Comparison of ENCODE assay signal across 13 cellular contexts in the genomic region with DNA sequence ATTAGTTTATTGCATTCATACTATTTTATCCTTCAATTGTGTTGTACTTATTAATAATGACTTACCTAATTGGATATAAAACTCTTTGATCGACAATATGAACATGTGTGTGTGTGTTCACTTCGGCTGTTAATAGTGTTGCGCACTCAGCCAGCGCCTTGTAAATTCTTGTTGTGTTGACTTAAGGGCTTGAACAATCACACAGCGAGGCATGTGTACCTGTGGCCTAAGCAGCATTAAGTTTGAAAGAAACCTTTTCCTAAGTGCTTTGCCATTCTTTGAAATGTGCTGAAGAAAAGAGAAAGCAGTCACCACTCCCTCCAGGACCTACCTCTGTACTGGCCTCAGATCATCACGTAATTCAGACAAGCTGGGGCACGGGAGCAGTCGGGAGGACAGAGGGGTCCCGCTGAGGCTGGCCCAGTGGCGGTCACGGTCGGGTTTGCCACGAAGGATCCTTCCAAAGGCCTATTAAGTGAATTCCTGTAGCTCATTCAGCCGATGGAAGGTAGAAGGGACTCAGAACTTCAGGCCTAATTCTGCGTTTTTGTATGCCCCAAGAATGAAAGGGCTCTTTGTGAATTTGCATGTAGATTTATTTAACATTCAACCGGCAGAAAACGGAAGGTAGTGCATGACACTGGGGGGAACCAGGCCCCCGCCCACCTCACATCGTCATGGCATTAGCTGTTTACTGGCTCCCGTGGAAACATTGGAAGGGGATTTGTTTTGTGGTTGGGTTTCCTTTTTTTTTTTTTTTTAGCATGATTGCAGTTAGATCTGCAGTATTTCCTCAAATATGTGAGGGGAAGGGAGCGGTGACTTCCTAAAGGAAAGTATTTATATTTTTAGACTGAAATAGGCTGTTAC.
DNase-seq lines count a peak whose midpoint lies in the region; ATAC-seq and TF ChIP-seq lines count a peak whose summit lies in the region.
"Had no signal": no experiment of that assay in that cellular context is flagged by ENCODE, and none has a peak within 500 bp of the region (broad histone marks: within the 10 kb centered on the region; RNA-seq: fewer than 3 reads in every experiment).

No MANE protein-coding gene starts in this region.

- ATAC-seq in IMR-90 (ENCODE audit: low read depth): no peak
- peak; percentile 41 for ATAC-seq in sciatic nerve
- ATAC-seq: stimulated activated effector memory CD8-positive, alpha-beta T cell treated with anti-CD3 and anti-CD28 coated beads, Interleukin-12 subunit alpha, Interleukin-12 subunit beta, amount 100 ng/mL, for 72 hours had no signal

- no peak overlapping the region for H2BK20ac ChIP-seq in IMR-90 (ENCODE audit: low read depth, low read length)

- peaks cover 3% of the 10 kb centered on the region; the same call in 1 of the 2 replicates for H3K27me3 ChIP-seq in IMR-90 (ENCODE audit: control insufficient read depth, insufficient read depth, low read length)

- no peak overlapping the region for H3K27ac ChIP-seq in IMR-90 (ENCODE audit: insufficient read depth, low read length)

- H3K56ac ChIP-seq in IMR-90 (ENCODE audit: extremely low read depth, insufficient read depth, low read length): no peak overlapping the region

- in situ Hi-C loops in IMR-90 (cut with MboI; ENCODE audit: low sequenced_read_pairs): no loop called here

- H3K4me3 Mint-ChIP-seq in activated naive CD8-positive, alpha-beta T cell treated with anti-CD3 and anti-CD28 coated beads for 36 hours: no peak overlapping the region
- no peak overlapping the region for H3K4me3 Mint-ChIP-seq in activated CD4-positive, alpha-beta T cell treated with anti-CD3 and anti-CD28 coated beads, Interleukin-2, amount 10 ng/mL, durations not matched to agents 7 days and 5 days
- H3K4me3 Mint-ChIP-seq: mesothelial cell of epicardium; stimulated activated effector memory CD8-positive, alpha-beta T cell treated with anti-CD3 and anti-CD28 coated beads, Interleukin-12 subunit alpha, Interleukin-12 subunit beta, amount 100 ng/mL, for 72 hours had no signal

- no peak overlapping the region for H3K4me3 ChIP-seq in IMR-90 (ENCODE audit: insufficient read depth, low read depth, low read length)
- H3K4me3 ChIP-seq: K562 had no signal

- H2AK9ac ChIP-seq in IMR-90 (replicated peaks; ENCODE audit: low read depth, low read length, poor library complexity): peak overlapping the region; percentile 37

- no TSS peak for BruUV-seq in IMR-90 (replicated peaks; lab: Mats Ljungman, UMichigan)

- H2BK5ac ChIP-seq in IMR-90 (ENCODE audit: low read depth, low read length, poor library complexity, severe bottlenecking): no peak overlapping the region

- DNase-seq in IMR-90 (no peak), dedifferentiated amniotic fluid mesenchymal stem cell (ENCODE audit: extremely low spot score) (peak; percentile 17), kidney glomerular epithelial cell (lab: John Stamatoyannopoulos, UW) (peak; percentile 26), sciatic nerve (ENCODE audit: low spot score) (no peak), SKM-1 treated with dmso at 0.1 percent for 144 hours (lab: John Stamatoyannopoulos, UW; ENCODE audit: unreplicated experiment) (no peak)
- DNase-seq in activated naive CD4-positive, alpha-beta T cell treated with anti-CD3 and anti-CD28 coated beads, Interleukin-2, amount 50 U/mL, for 16 hours: no peak
- no peak for DNase-seq in activated naive CD8-positive, alpha-beta T cell treated with anti-CD3 and anti-CD28 coated beads for 36 hours
- no peak for DNase-seq in activated CD4-positive, alpha-beta T cell treated with anti-CD3 and anti-CD28 coated beads, Interleukin-2, amount 10 ng/mL, durations not matched to agents 7 days and 5 days
- DNase-seq: amygdala, NCI-H2171 treated with DMSO at 0.1 percent for 48 hours had no signal

- H3K36me3 Mint-ChIP-seq in activated naive CD8-positive, alpha-beta T cell treated with anti-CD3 and anti-CD28 coated beads for 36 hours: no peaks in the 10 kb centered on the region
- no peaks in the 10 kb centered on the region for H3K36me3 Mint-ChIP-seq in activated CD4-positive, alpha-beta T cell treated with anti-CD3 and anti-CD28 coated beads, Interleukin-2, amount 10 ng/mL, durations not matched to agents 7 days and 5 days (ENCODE audit: low read depth)
- H3K36me3 Mint-ChIP-seq: mesothelial cell of epicardium; stimulated activated effector memory CD8-positive, alpha-beta T cell treated with anti-CD3 and anti-CD28 coated beads, Interleukin-12 subunit alpha, Interleukin-12 subunit beta, amount 100 ng/mL, for 72 hours had no signal

- H3K36me3 ChIP-seq in IMR-90 (ENCODE audit: control insufficient read depth, insufficient read depth, low read length): no peaks in the 10 kb centered on the region

- H3K79me1 ChIP-seq in IMR-90 (ENCODE audit: low read depth in 1 of 2, low read length in 2 of 2): no peaks in the 10 kb centered on the region

- H3K4me1 Mint-ChIP-seq in activated naive CD8-positive, alpha-beta T cell treated with anti-CD3 and anti-CD28 coated beads for 36 hours: peaks cover 5% of the 10 kb centered on the region
- no peaks in the 10 kb centered on the region for H3K4me1 Mint-ChIP-seq in activated CD4-positive, alpha-beta T cell treated with anti-CD3 and anti-CD28 coated beads, Interleukin-2, amount 10 ng/mL, durations not matched to agents 7 days and 5 days
- H3K4me1 Mint-ChIP-seq: stimulated activated effector memory CD8-positive, alpha-beta T cell treated with anti-CD3 and anti-CD28 coated beads, Interleukin-12 subunit alpha, Interleukin-12 subunit beta, amount 100 ng/mL, for 72 hours had no signal

- H4K5ac ChIP-seq in IMR-90 (ENCODE audit: low read depth, low read length): no peak overlapping the region

- H3K9me3 ChIP-seq in IMR-90 (ENCODE audit: control insufficient read depth, insufficient read depth, low read length): no peaks in the 10 kb centered on the region

- H4K91ac ChIP-seq in IMR-90 (ENCODE audit: insufficient read depth, low read depth, low read length): no peak overlapping the region

- H2BK15ac ChIP-seq in IMR-90 (ENCODE audit: low read depth, low read length): no peak overlapping the region

- WGBS in IMR-90 (ENCODE audit: extremely low coverage in 2 of 2, insufficient read length in 1 of 2), 2 experiments: no CpG with 5 or more reads among the region's 21 CpGs

- no peak overlapping the region for H3K18ac ChIP-seq in IMR-90 (ENCODE audit: low read depth, low read length)

- no peaks in the 10 kb centered on the region for H3K9me1 ChIP-seq in IMR-90 (ENCODE audit: insufficient read depth, low read length)

- no peaks in the 10 kb centered on the region for H3K9me3 Mint-ChIP-seq in activated naive CD8-positive, alpha-beta T cell treated with anti-CD3 and anti-CD28 coated beads for 36 hours
- no peaks in the 10 kb centered on the region for H3K9me3 Mint-ChIP-seq in activated CD4-positive, alpha-beta T cell treated with anti-CD3 and anti-CD28 coated beads, Interleukin-2, amount 10 ng/mL, durations not matched to agents 7 days and 5 days
- H3K9me3 Mint-ChIP-seq: mesothelial cell of epicardium; stimulated activated effector memory CD8-positive, alpha-beta T cell treated with anti-CD3 and anti-CD28 coated beads, Interleukin-12 subunit alpha, Interleukin-12 subunit beta, amount 100 ng/mL, for 72 hours had no signal

- POLR2A ChIA-PET in IMR-90 (lab: Charles Lee; ENCODE audit: unreplicated experiment): no interaction called here
- POLR2A ChIA-PET in activated CD4-positive, alpha-beta T cell treated with anti-CD3 and anti-CD28 coated beads, Interleukin-2, amount 10 ng/mL, durations not matched to agents 7 days and 5 days (lab: Charles Lee): no interaction called here

- H4K8ac ChIP-seq in IMR-90 (ENCODE audit: low read depth in 2 of 2, low read length in 2 of 2): no peak overlapping the region

- H3K23ac ChIP-seq in IMR-90 (ENCODE audit: low read depth, low read length): no peak overlapping the region

- TF ChIP-seq CTCF in IMR-90 (conservative IDR thresholded peaks at IDR 0.05; ENCODE audit: low read depth, low read length): no peak

- CTCF ChIA-PET in IMR-90 (lab: Yijun Ruan, JAX): no interaction called here
- CTCF ChIA-PET in activated CD4-positive, alpha-beta T cell treated with anti-CD3 and anti-CD28 coated beads, Interleukin-2, amount 10 ng/mL, durations not matched to agents 7 days and 5 days (lab: Charles Lee): no interaction called here

- TF ChIP-seq POLR2A in IMR-90 (IDR thresholded peaks at IDR 0.05; ENCODE audit: low read depth, low read length): no peak

- peaks cover 17% of the 10 kb centered on the region for H3K27me3 Mint-ChIP-seq in activated naive CD8-positive, alpha-beta T cell treated with anti-CD3 and anti-CD28 coated beads for 36 hours
- H3K27me3 Mint-ChIP-seq in activated CD4-positive, alpha-beta T cell treated with anti-CD3 and anti-CD28 coated beads, Interleukin-2, amount 10 ng/mL, durations not matched to agents 7 days and 5 days: peaks cover 9% of the 10 kb centered on the region

- dilution Hi-C loops in IMR-90 (cut with HindIII; ENCODE audit: low sequenced_read_pairs, unreplicated experiment): no loop called here

- no peak overlapping the region for H3K4me2 ChIP-seq in IMR-90 (ENCODE audit: low read depth, low read length)

- H2AK5ac ChIP-seq in IMR-90 (ENCODE audit: low read depth, low read length): no peak overlapping the region

- no peaks in the 10 kb centered on the region for H4K20me1 ChIP-seq in IMR-90 (ENCODE audit: insufficient read depth, low read length)

- H3K4me1 ChIP-seq in IMR-90 (ENCODE audit: control insufficient read depth, insufficient read depth, low read length): no peaks in the 10 kb centered on the region

- no peak overlapping the region for H2AFZ ChIP-seq in IMR-90 (replicated peaks; ENCODE audit: low read length, poor library complexity)

- H2BK120ac ChIP-seq in IMR-90 (ENCODE audit: low read depth, low read length): no peak overlapping the region

- TF ChIP-seq RAD21 in IMR-90 (IDR thresholded peaks at IDR 0.05; ENCODE audit: low read length): no peak

- intact Hi-C loops in IMR-90 (cut with micrococcal nuclease) (no loop called here), sciatic nerve (cut with DNase I) (no loop called here)

- H3K27ac Mint-ChIP-seq in activated naive CD8-positive, alpha-beta T cell treated with anti-CD3 and anti-CD28 coated beads for 36 hours: no peak overlapping the region
- no peak overlapping the region for H3K27ac Mint-ChIP-seq in activated CD4-positive, alpha-beta T cell treated with anti-CD3 and anti-CD28 coated beads, Interleukin-2, amount 10 ng/mL, durations not matched to agents 7 days and 5 days
- H3K27ac Mint-ChIP-seq: mesothelial cell of epicardium; stimulated activated effector memory CD8-positive, alpha-beta T cell treated with anti-CD3 and anti-CD28 coated beads, Interleukin-12 subunit alpha, Interleukin-12 subunit beta, amount 100 ng/mL, for 72 hours had no signal

- no peak overlapping the region for H3K14ac ChIP-seq in IMR-90 (replicated peaks; ENCODE audit: low read depth, low read length)

- H3K4ac ChIP-seq in IMR-90 (ENCODE audit: low read depth, low read length): no peak overlapping the region

- no peak overlapping the region for H3K9ac ChIP-seq in IMR-90 (ENCODE audit: low read depth, low read length)

TF ChIP-seq in IMR-90, 13 proteins besides CTCF, POLR2A, EP300 and RAD21 (continues in another document):
- no peak for TF ChIP-seq RCOR1 (IDR thresholded peaks at IDR 0.05; ENCODE audit: insufficient replicate concordance, low read length)

Comparison
In these comparisons a context has a peak if more than half of its experiments do, and no peak if none do; other contexts are left out.
1. DNase-seq: peak in dedifferentiated amniotic fluid mesenchymal stem cell (single experiment) and kidney glomerular epithelial cell (single experiment); none in IMR-90 (single experiment), sciatic nerve (single experiment), SKM-1 treated with dmso at 0.1 percent for 144 hours (single experiment), activated naive CD4-positive, alpha-beta T cell treated with anti-CD3 and anti-CD28 coated beads, Interleukin-2, amount 50 U/mL, for 16 hours (single experiment), activated naive CD8-positive, alpha-beta T cell treated with anti-CD3 and anti-CD28 coated beads for 36 hours (single experiment) and activated CD4-positive, alpha-beta T cell treated with anti-CD3 and anti-CD28 coated beads, Interleukin-2, amount 10 ng/mL, durations not matched to agents 7 days and 5 days (single experiment).